Comparison of ENCODE assay signal across 1 cellular context in the genomic region with DNA sequence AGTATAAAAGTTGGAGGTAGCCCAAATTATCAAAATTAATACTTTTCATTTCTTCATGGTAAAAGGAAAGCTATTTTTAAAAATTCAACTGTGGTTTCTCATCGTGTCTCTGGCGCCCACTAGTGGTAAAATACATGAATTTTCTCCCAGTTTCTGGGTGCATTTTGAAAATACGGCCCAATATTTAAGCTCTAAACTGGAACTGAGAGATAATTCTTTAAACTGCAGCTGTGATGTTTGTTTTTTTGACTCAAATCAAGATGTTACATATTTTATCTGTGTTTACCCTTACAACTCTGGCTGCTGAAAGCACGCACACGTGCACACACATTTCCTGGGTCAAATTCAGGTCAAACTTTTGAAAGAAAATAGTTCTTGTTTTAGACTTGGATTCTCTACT.
TF ChIP-seq lines count a peak whose summit lies in the region.

No MANE protein-coding gene starts in this region.

TF ChIP-seq in IMR-90, 13 proteins besides CTCF, POLR2A, EP300 and RAD21 (continued from another document):
- no peak for TF ChIP-seq CHD1 (IDR thresholded peaks at IDR 0.05; ENCODE audit: low read depth, low read length)
- TF ChIP-seq FOS (IDR thresholded peaks at IDR 0.05; ENCODE audit: low read depth, low read length), result no peak
- no peak for TF ChIP-seq MAZ (IDR thresholded peaks at IDR 0.05; ENCODE audit: borderline replicate concordance, low read depth, low read length)
- TF ChIP-seq NFE2L2 (IDR thresholded peaks at IDR 0.05; ENCODE audit: low read depth, low read length), result no peak
TF ChIP-seq in IMR-90: peak in this region for 2.
